In genomic region chr4:101419324-101420135, GRCh38 we compare ENCODE assay signal across 8 cellular contexts.
A peak's percentile ranks its signal among the peaks of the same experiment; 100 is the strongest.
DNase-seq lines count a peak whose midpoint lies in the region; ATAC-seq and TF ChIP-seq lines count a peak whose summit lies in the region.

No MANE protein-coding gene starts in this region.

- peaks cover 1% of the 10 kb centered on the region for H3K36me3 Mint-ChIP-seq in memory B cell

- intact Hi-C loops in testis (cut with DNase I; ENCODE audit: low total_unique reads): no loop called here

- no peaks in the 10 kb centered on the region for H3K27me3 Mint-ChIP-seq in memory B cell

- no peaks in the 10 kb centered on the region for H3K36me3 ChIP-seq in testis (ENCODE audit: low read depth, missing control alignments)

- peaks cover 4% of the 10 kb centered on the region for H3K9me3 Mint-ChIP-seq in memory B cell

- no peaks in the 10 kb centered on the region for H3K9me3 ChIP-seq in testis

- no peak for TF ChIP-seq POLR2A in testis (IDR thresholded peaks at IDR 0.05)

- no peak overlapping the region for H3K27ac Mint-ChIP-seq in memory B cell

- H3K27me3 ChIP-seq in testis: no peaks in the 10 kb centered on the region

- H3K4me1 ChIP-seq in testis: no peaks in the 10 kb centered on the region

- DNase-seq in COLO668 (lab: John Stamatoyannopoulos, UW; ENCODE audit: unreplicated experiment): peak; percentile 15
- peak; percentile 35 for DNase-seq in NCI-H774 (lab: John Stamatoyannopoulos, UW)
- no peak for DNase-seq in memory B cell (ENCODE audit: low spot score in 2 of 2)
- DNase-seq in iPS-NIHi7 (ENCODE audit: extremely low spot score): no peak
- DNase-seq in NCI-H2227 treated with DMSO at 0.1 percent for 48 hours (lab: John Stamatoyannopoulos, UW): no peak
- DNase-seq in testis: no peak

- peaks cover 28% of the 10 kb centered on the region for H3K4me1 Mint-ChIP-seq in memory B cell

- peak overlapping the region; percentile 1 for H3K4me3 Mint-ChIP-seq in memory B cell

- WGBS in testis, 2 donors: 38 to 46% methylated on average over 5 of the region's 5 CpGs

- ATAC-seq in GM18909 (IDR thresholded peaks at IDR 0.05; ENCODE audit: poor library complexity, unreplicated experiment): peak; percentile 80
- ATAC-seq in HG03097 (IDR thresholded peaks at IDR 0.05; ENCODE audit: low FRiP score, unreplicated experiment): peak; percentile 73
- peak; percentile 75 for ATAC-seq in memory B cell (ENCODE audit: low read depth)

- H3K27ac ChIP-seq in testis: no peak overlapping the region

- H3K4me3 ChIP-seq in testis: no peak overlapping the region

- TF ChIP-seq CTCF in testis (IDR thresholded peaks at IDR 0.05): no peak

Comparison
In these comparisons a context has a peak if more than half of its experiments do, and no peak if none do; other contexts are left out.
1. DNase-seq: peak in COLO668 (single experiment) and NCI-H774 (single experiment); none in memory B cell (0 of 2), iPS-NIHi7 (single experiment), NCI-H2227 treated with DMSO at 0.1 percent for 48 hours (single experiment) and testis (single experiment).
2. Peak in every context shown above with its lines, with median percentiles within 50 percentile points of each other: ATAC-seq.